13 cellular contexts compared by ENCODE assay signal in the genomic region with DNA sequence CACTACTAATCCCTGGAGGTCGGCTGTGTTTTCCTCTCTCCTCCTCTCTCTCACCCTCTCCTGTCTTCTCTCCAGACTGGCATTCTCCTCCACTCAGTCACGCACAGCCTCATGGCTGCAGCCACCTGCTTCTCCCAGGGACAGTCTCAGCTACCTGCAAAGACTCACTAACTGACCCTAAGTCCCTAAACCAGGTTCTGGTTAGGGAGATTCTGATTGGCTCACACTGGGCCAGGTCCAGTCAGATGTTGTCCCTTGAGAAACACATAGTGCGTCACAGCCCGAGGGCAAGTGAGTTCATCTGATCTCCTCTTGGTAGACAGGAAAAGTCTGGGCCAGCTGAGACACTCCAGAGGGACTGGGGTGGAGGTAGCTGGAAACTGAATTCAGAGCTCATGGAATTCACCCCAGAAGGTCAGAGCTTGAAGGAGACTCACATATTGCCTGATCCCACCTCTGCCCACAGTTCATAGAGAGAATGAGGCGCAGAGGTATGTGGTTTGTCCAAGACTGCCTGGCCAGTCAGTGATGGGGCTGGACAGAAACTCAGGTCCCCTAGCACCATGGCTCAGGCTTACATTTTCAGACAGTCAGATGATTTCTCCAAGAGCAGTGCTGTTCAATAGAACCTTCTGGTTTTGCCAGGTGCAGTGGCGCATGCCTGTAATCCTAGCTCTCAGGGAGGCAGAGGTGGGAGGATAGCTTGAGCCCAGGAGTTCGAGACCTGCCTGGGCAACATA. TPM values are rescaled to one million over a fixed set of nuclear protein-coding genes. Genes with fewer than 3 reads are reported as not detected.
A peak's percentile ranks its signal among the peaks of the same experiment; 100 is the strongest.
DNase-seq lines count a peak whose midpoint lies in the region; ATAC-seq, FAIRE-seq and TF ChIP-seq lines count a peak whose summit lies in the region.
"Had no signal": no experiment of that assay in that cellular context is flagged by ENCODE, and none has a peak within 500 bp of the region (broad histone marks: within the 10 kb centered on the region; RNA-seq: fewer than 3 reads in every experiment).

No MANE protein-coding gene starts in this region.

- TF ChIP-seq RAD21 in A549 (conservative IDR thresholded peaks at IDR 0.05 in 1 of 2, IDR thresholded peaks at IDR 0.05 in 1 of 2), result no peak

- H4K20me1 ChIP-seq in endothelial cell of umbilical vein (replicated peaks; ENCODE audit: control insufficient read depth, extremely low read depth, insufficient read depth, low read length) (no peaks in the 10 kb centered on the region), MM.1S (ENCODE audit: insufficient read depth, low read length) (no peaks in the 10 kb centered on the region)

- H3K9ac ChIP-seq in endothelial cell of umbilical vein (replicated peaks; ENCODE audit: extremely low read depth, insufficient read depth, low read length) (no peak overlapping the region), mesenchymal stem cell (ENCODE audit: low read length) (peak overlapping the region; percentile 21), MM.1S (ENCODE audit: low read length) (no peak overlapping the region)

- intact Hi-C loops in endothelial cell of umbilical vein (cut with micrococcal nuclease), result no loop called here

- no peak overlapping the region for H4K8ac ChIP-seq in mesenchymal stem cell (ENCODE audit: low read length)

- no peaks in the 10 kb centered on the region for H3K9me3 ChIP-seq in A549
- H3K9me3 ChIP-seq in endothelial cell of umbilical vein (replicated peaks; ENCODE audit: control insufficient read depth, insufficient read depth, low read length), result no peaks in the 10 kb centered on the region
- no peaks in the 10 kb centered on the region for H3K9me3 ChIP-seq in mesenchymal stem cell (ENCODE audit: control insufficient read depth, low read length)
- no peaks in the 10 kb centered on the region for H3K9me3 ChIP-seq in MM.1S (replicated peaks; ENCODE audit: insufficient read depth, low read length)

- H2AFZ ChIP-seq in endothelial cell of umbilical vein (ENCODE audit: low read depth, low read length) (no peak overlapping the region), mesenchymal stem cell (ENCODE audit: low read depth, low read length) (no peak overlapping the region), MM.1S (ENCODE audit: low read length) (no peak overlapping the region)

- no TSS peak for BruUV-seq in endothelial cell of umbilical vein (replicated peaks; lab: Mats Ljungman, UMichigan)

- H3F3A ChIP-seq in MM.1S (ENCODE audit: insufficient read depth, low read length), result no peaks in the 10 kb centered on the region

- H2BK12ac ChIP-seq in mesenchymal stem cell (ENCODE audit: low read length in 2 of 2), result no peak overlapping the region

- H3K4ac ChIP-seq in mesenchymal stem cell (ENCODE audit: low read depth in 1 of 2, low read length in 2 of 2), result no peak overlapping the region

- H3K9me1 ChIP-seq in endothelial cell of umbilical vein (replicated peaks; ENCODE audit: control insufficient read depth, extremely low read depth, insufficient read depth, low read length), result no peaks in the 10 kb centered on the region

- H2AK5ac ChIP-seq in mesenchymal stem cell (ENCODE audit: low read length, severe bottlenecking), result no peak overlapping the region

- dilution Hi-C loops in endothelial cell of umbilical vein (cut with MboI; ENCODE audit: extremely low pct_ligation_motif_present, low sequenced_read_pairs), result no loop called here

- H3K4me2 ChIP-seq in A549, result peak overlapping the region; percentile 39
- H3K4me2 ChIP-seq in endothelial cell of umbilical vein (ENCODE audit: insufficient read depth, low read length), result no peak overlapping the region
- H3K4me2 ChIP-seq in mesenchymal stem cell (ENCODE audit: low read length, poor library complexity, severe bottlenecking), result no peak overlapping the region
- H3K4me2 ChIP-seq in MM.1S (ENCODE audit: low read depth, low read length), result no peak overlapping the region

- H2BK120ac ChIP-seq in mesenchymal stem cell (ENCODE audit: low read depth, low read length), result no peak overlapping the region

- H3K36me3 ChIP-seq in endothelial cell of umbilical vein (ENCODE audit: control insufficient read depth in 2 of 2, extremely low read depth in 1 of 2, insufficient read depth in 2 of 2, low read length in 2 of 2), result no peaks in the 10 kb centered on the region
- no peaks in the 10 kb centered on the region for H3K36me3 ChIP-seq in mesenchymal stem cell (ENCODE audit: control insufficient read depth in 1 of 2, insufficient read depth in 2 of 2, low read depth in 1 of 2, low read length in 2 of 2)
- no peaks in the 10 kb centered on the region for H3K36me3 ChIP-seq in MM.1S (replicated peaks; ENCODE audit: insufficient read depth, low read length)

- H3K14ac ChIP-seq in mesenchymal stem cell (ENCODE audit: low read length in 2 of 2), result no peak overlapping the region

- peak overlapping the region; percentile 47 to 54 for H3K27ac ChIP-seq in A549
- H3K27ac ChIP-seq in endothelial cell of umbilical vein (ENCODE audit: insufficient read depth, low read depth, low read length), result no peak overlapping the region
- no peak overlapping the region for H3K27ac ChIP-seq in mesenchymal stem cell (ENCODE audit: low read length, poor library complexity, severe bottlenecking)
- no peak overlapping the region for H3K27ac ChIP-seq in MM.1S (ENCODE audit: low read length)

- no peak overlapping the region for H4K91ac ChIP-seq in mesenchymal stem cell (ENCODE audit: low read length)

- H3K4me1 ChIP-seq in A549, result peaks cover 13% of the 10 kb centered on the region; the same call in 2 of the 3 replicates
- H3K4me1 ChIP-seq in endothelial cell of umbilical vein (ENCODE audit: control insufficient read depth, extremely low read depth, insufficient read depth, low read length), result no peaks in the 10 kb centered on the region
- H3K4me1 ChIP-seq in mesenchymal stem cell (ENCODE audit: control insufficient read depth, insufficient read depth, low read depth, low read length), result no peaks in the 10 kb centered on the region
- no peaks in the 10 kb centered on the region for H3K4me1 ChIP-seq in MM.1S (ENCODE audit: low read length)

- ATAC-seq in A549, result peak; percentile 93 to 95
- ATAC-seq in HG02973 (IDR thresholded peaks at IDR 0.05; ENCODE audit: unreplicated experiment), result no peak
- ATAC-seq: T-cell had no signal

- H3K4me3 ChIP-seq in A549 (no peak overlapping the region), endothelial cell of umbilical vein (replicated peaks in 1 of 3; ENCODE audit: insufficient read depth in 1 of 3, low read depth in 1 of 3, low read length in 3 of 3) (no peak overlapping the region), mesenchymal stem cell (ENCODE audit: insufficient read depth in 1 of 2, low read depth in 1 of 2, low read length in 2 of 2) (peak overlapping the region in 1 of 2 experiments; percentile 14), MM.1S (ENCODE audit: low read length) (no peak overlapping the region)
- H3K4me3 ChIP-seq: skin epidermis had no signal

- WGBS in A549 (ENCODE audit: missing lambda C conversion rate), result 52% methylated on average over 7 of the region's 7 CpGs
- 86% methylated on average over 6 of the region's 7 CpGs for WGBS in mesenchymal stem cell

- no peak for FAIRE-seq in A549 (lab: Jason Lieb, UNC)
- no peak for FAIRE-seq in endothelial cell of umbilical vein (lab: Jason Lieb, UNC)
- FAIRE-seq: astrocyte had no signal

- CTCF ChIA-PET in A549 (lab: Yijun Ruan, JAX) (interaction anchor here (0.6 to 6.4 kb wide), 5 partner anchors 14 to 107 kb away, joined by 3 to 36 read pairs (median 3); no protein-coding TSS in a partner anchor), endothelial cell of umbilical vein (lab: Charles Lee) (interaction anchor here (0.6 to 1.8 kb wide), 4 partner anchors 10 to 154 kb away, joined by 3 to 10 read pairs (median 6); a partner anchor contains a TSS)

- POLR2A ChIA-PET in A549 (lab: Yijun Ruan, JAX) (no interaction called here), endothelial cell of umbilical vein (lab: Charles Lee) (no interaction called here)

- H3K79me1 ChIP-seq in mesenchymal stem cell (replicated peaks; ENCODE audit: low read length, poor library complexity, severe bottlenecking), result no peaks in the 10 kb centered on the region

- H2BK5ac ChIP-seq in mesenchymal stem cell (ENCODE audit: low read depth, low read length, poor library complexity, severe bottlenecking), result no peak overlapping the region

- no peak for TF ChIP-seq EP300 in A549 (IDR thresholded peaks at IDR 0.05)

- TF ChIP-seq POLR2A in A549 (IDR thresholded peaks at IDR 0.05; ENCODE audit: low read length) (no peak), endothelial cell of umbilical vein (IDR thresholded peaks at IDR 0.05; ENCODE audit: low read depth, low read length) (no peak)

- H3K23ac ChIP-seq in mesenchymal stem cell (ENCODE audit: low read length in 2 of 2), result no peak overlapping the region

- H3K27me3 ChIP-seq in endothelial cell of umbilical vein (ENCODE audit: control insufficient read depth in 2 of 2, insufficient read depth in 2 of 2, low read length in 2 of 2) (peaks cover 7 to 13% of the 10 kb centered on the region in 2 experiments), mesenchymal stem cell (ENCODE audit: control insufficient read depth in 1 of 2, insufficient read depth in 1 of 2, low read length in 2 of 2) (peaks cover 10 to 44% of the 10 kb centered on the region in 2 experiments), MM.1S (replicated peaks; ENCODE audit: insufficient read depth, low read length) (peaks cover 4% of the 10 kb centered on the region; the same call in 1 of the 2 replicates)

- TF ChIP-seq CTCF in A549 (IDR thresholded peaks at IDR 0.05) (no peak), endothelial cell of umbilical vein (IDR thresholded peaks at IDR 0.05; ENCODE audit: extremely low read depth in 1 of 2, insufficient read depth in 1 of 2, low read depth in 1 of 2, low read length in 2 of 2) (no peak), MM.1S (IDR thresholded peaks at IDR 0.05; ENCODE audit: low read length) (no peak)

- no peak overlapping the region for H3K18ac ChIP-seq in mesenchymal stem cell (ENCODE audit: low read depth in 1 of 2, low read length in 2 of 2)

- H3K79me2 ChIP-seq in endothelial cell of umbilical vein (ENCODE audit: control insufficient read depth, insufficient read depth, low read length), result no peaks in the 10 kb centered on the region
- no peaks in the 10 kb centered on the region for H3K79me2 ChIP-seq in MM.1S (ENCODE audit: low read length)

- DNase-seq in A549 (ENCODE audit: low read depth in 1 of 2, low spot score in 1 of 2) (peak; percentile 47 to 69), LHCN-M2 (ENCODE audit: low read depth) (peak; percentile 17), endothelial cell of umbilical vein (ENCODE audit: low read depth, low spot score) (peak; percentile 41), mesenchymal stem cell (peak; percentile 54), hypothalamus (lab: John Stamatoyannopoulos, UW) (no peak), NCI-H1092 treated with DMSO at 0.1 percent for 48 hours (lab: John Stamatoyannopoulos, UW) (no peak), MM.1S (no peak)
- DNase-seq: erythroblast, NCI-H2227 treated with DMSO at 0.1 percent for 48 hours, T-cell had no signal

- H3K9me2 ChIP-seq in MM.1S (replicated peaks; ENCODE audit: insufficient read depth, low read length), result no peaks in the 10 kb centered on the region

- H2BK15ac ChIP-seq in mesenchymal stem cell (ENCODE audit: low read depth, poor library complexity, severe bottlenecking), result no peak overlapping the region

RNA-seq across cellular contexts. Expression of a gene that starts 40.4 kb away (rescaled TPM):
- polyA plus RNA-seq in A549 (2011; rRNA removed) (979 and 1,292 TPM in 2 replicates), A549 (2017; fragmentation: RNase III; extraction: RNeasy Plus Mini Kit Qiagen cat#74134 plus additional on column Dnase treatment) (1,260 to 1,335 TPM (median 1,329 TPM) in 3 replicates), endothelial cell of umbilical vein (656 and 861 TPM in 2 replicates)
- polyA plus RNA-seq in A549 (2012; cell fraction: cytosol; rRNA removed), result 858 and 1,073 TPM in 2 replicates
- polyA plus RNA-seq in A549 (2012; cell fraction: nucleus; rRNA removed), result 136 and 263 TPM in 2 replicates
- 305 and 306 TPM in 2 replicates for polyA minus RNA-seq in A549 (2011; rRNA and poly(A)+ RNA removed)
- total RNA-seq in LHCN-M2 (2014; rRNA removed) (700 and 757 TPM in 2 replicates), endothelial cell of umbilical vein (1,084 and 1,169 TPM in 2 replicates)
- polyA plus RNA-seq in LHCN-M2 (2012), result 2,123 TPM
- polyA plus RNA-seq in endothelial cell of umbilical vein (2011; cell fraction: cytosol; rRNA removed), result 1,857 and 2,097 TPM in 2 replicates
- polyA plus RNA-seq in endothelial cell of umbilical vein (2011; cell fraction: nucleus; rRNA removed), result 491 and 654 TPM in 2 replicates
- 2,376 and 2,717 TPM in 2 replicates for polyA plus RNA-seq in endothelial cell of umbilical vein (2012)
- polyA minus RNA-seq in endothelial cell of umbilical vein, result 532 and 552 TPM in 2 replicates
- 533 TPM for polyA minus RNA-seq in endothelial cell of umbilical vein (2011; cell fraction: cytosol; rRNA and poly(A)+ RNA removed)
- 123 and 143 TPM in 2 replicates for polyA minus RNA-seq in endothelial cell of umbilical vein (2011; cell fraction: nucleus; rRNA and poly(A)+ RNA removed)
- 2,341 TPM for polyA plus RNA-seq in mesenchymal stem cell (2013, experiment 1 of 2)
- polyA plus RNA-seq in mesenchymal stem cell (2013, experiment 2 of 2), result 2,276 TPM

Comparison
In these comparisons a context has a peak if more than half of its experiments do, and no peak if none do; other contexts are left out.
1. DNase-seq: peak in A549 (2 of 2), LHCN-M2 (single experiment), endothelial cell of umbilical vein (single experiment) and mesenchymal stem cell (single experiment); none in hypothalamus (0 of 51), NCI-H1092 treated with DMSO at 0.1 percent for 48 hours (single experiment) and MM.1S (single experiment).
2. H3K27ac ChIP-seq: peak in A549 (2 of 2); none in endothelial cell of umbilical vein (single experiment), mesenchymal stem cell (single experiment) and MM.1S (single experiment).